Comparison of ENCODE assay signal across 9 cellular contexts in genomic region chr18:5239447-5239846, GRCh38. TPM values are rescaled to one million over a fixed set of nuclear protein-coding genes. Genes with fewer than 3 reads are reported as not detected.
DNase-seq lines count a peak whose midpoint lies in the region; ATAC-seq, FAIRE-seq and TF ChIP-seq lines count a peak whose summit lies in the region.
"Had no signal": no experiment of that assay in that cellular context is flagged by ENCODE, and none has a peak within 500 bp of the region (broad histone marks: within the 10 kb centered on the region; RNA-seq: fewer than 3 reads in every experiment).

No MANE protein-coding gene starts in this region.

- TF ChIP-seq RAD21 in liver (IDR thresholded peaks at IDR 0.05): no peak

- no peaks in the 10 kb centered on the region for H3K27me3 Mint-ChIP-seq in activated naive CD4-positive, alpha-beta T cell treated with anti-CD3 and anti-CD28 coated beads, Interleukin-2, amount 50 U/mL, for 24 hours
- H3K27me3 Mint-ChIP-seq in activated naive CD8-positive, alpha-beta T cell treated with anti-CD3 and anti-CD28 coated beads for 36 hours: no peaks in the 10 kb centered on the region

- 59% methylated on average over 4 of the region's 4 CpGs for WGBS in liver
- WGBS in small intestine, 3 donors: 14 to 48% (median 28%) methylated on average over 4 of the region's 4 CpGs

- peaks cover 46% of the 10 kb centered on the region for H3K4me1 Mint-ChIP-seq in activated naive CD4-positive, alpha-beta T cell treated with anti-CD3 and anti-CD28 coated beads, Interleukin-2, amount 50 U/mL, for 24 hours
- peaks cover 25% of the 10 kb centered on the region for H3K4me1 Mint-ChIP-seq in activated naive CD8-positive, alpha-beta T cell treated with anti-CD3 and anti-CD28 coated beads for 36 hours

- peak overlapping the region; percentile 30 for H3K27ac Mint-ChIP-seq in activated naive CD4-positive, alpha-beta T cell treated with anti-CD3 and anti-CD28 coated beads, Interleukin-2, amount 50 U/mL, for 24 hours
- no peak overlapping the region for H3K27ac Mint-ChIP-seq in activated naive CD8-positive, alpha-beta T cell treated with anti-CD3 and anti-CD28 coated beads for 36 hours

- no peak for ATAC-seq in GM19351 (IDR thresholded peaks at IDR 0.05; ENCODE audit: unreplicated experiment)

- peak overlapping the region; percentile 21 to 81 (median 74) for H3K4me3 ChIP-seq in liver (ENCODE audit: low read depth in 1 of 3, low read length in 3 of 3)
- peak overlapping the region; percentile 86 to 89 for H3K4me3 ChIP-seq in tibial artery
- peak overlapping the region in 1 of 2 donors; percentile 86 for H3K4me3 ChIP-seq in small intestine (ENCODE audit: low read depth in 1 of 2, low read length in 2 of 2)

- peaks cover 0 to 5% (median 0%) of the 10 kb centered on the region in 4 donors for H3K9me3 ChIP-seq in liver (ENCODE audit: control insufficient read depth in 4 of 4, low read length in 3 of 4)
- H3K9me3 ChIP-seq in tibial artery: no peaks in the 10 kb centered on the region
- H3K9me3 ChIP-seq in small intestine (ENCODE audit: control insufficient read depth, low read depth): no peaks in the 10 kb centered on the region

- no peak overlapping the region for H3K27ac ChIP-seq in liver (ENCODE audit: low read depth in 1 of 2, low read length in 2 of 2)
- no peak overlapping the region for H3K27ac ChIP-seq in tibial artery
- H3K27ac ChIP-seq in small intestine (ENCODE audit: low read depth in 1 of 2, low read length in 1 of 2): no peak overlapping the region

- no peak for FAIRE-seq in small intestine (lab: Jason Lieb, UNC)

- intact Hi-C loops in tibial artery (cut with DNase I; ENCODE audit: low total_unique reads): loop anchor here (2.0 kb wide), 1 partner anchor 55 kb away; the partner anchor contains the start of gene ZBTB14

- H3K4me3 Mint-ChIP-seq in activated naive CD4-positive, alpha-beta T cell treated with anti-CD3 and anti-CD28 coated beads, Interleukin-2, amount 50 U/mL, for 24 hours: peak overlapping the region; percentile 95
- peak overlapping the region; percentile 73 for H3K4me3 Mint-ChIP-seq in activated naive CD8-positive, alpha-beta T cell treated with anti-CD3 and anti-CD28 coated beads for 36 hours

- peaks cover 30% of the 10 kb centered on the region for H3K36me3 Mint-ChIP-seq in activated naive CD4-positive, alpha-beta T cell treated with anti-CD3 and anti-CD28 coated beads, Interleukin-2, amount 50 U/mL, for 24 hours
- H3K36me3 Mint-ChIP-seq in activated naive CD8-positive, alpha-beta T cell treated with anti-CD3 and anti-CD28 coated beads for 36 hours: peaks cover 51% of the 10 kb centered on the region

- H3K27me3 ChIP-seq in liver (ENCODE audit: control insufficient read depth in 4 of 4, insufficient read depth in 4 of 4, low read length in 3 of 4) (no peaks in the 10 kb centered on the region), tibial artery (no peaks in the 10 kb centered on the region), small intestine (ENCODE audit: control insufficient read depth in 2 of 2, insufficient read depth in 2 of 2, low read length in 2 of 2) (no peaks in the 10 kb centered on the region)

- no peak for DNase-seq in activated naive CD4-positive, alpha-beta T cell treated with Interleukin-2 at 50 U/mL for 16 hours
- DNase-seq in activated naive CD8-positive, alpha-beta T cell treated with anti-CD3 and anti-CD28 coated beads for 36 hours: no peak
- DNase-seq in tibial artery: no peak
- no peak for DNase-seq in iPS-NIHi7 (ENCODE audit: extremely low spot score)
- no peak for DNase-seq in small intestine
- DNase-seq: NCI-H526 treated with DMSO at 0.1 percent for 48 hours had no signal

- H3K36me3 ChIP-seq in liver (ENCODE audit: control insufficient read depth in 4 of 4, insufficient read depth in 3 of 4, low read depth in 1 of 4, low read length in 3 of 4): peaks cover 3 to 15% (median 9%) of the 10 kb centered on the region in 4 donors
- peaks cover 20 to 39% (median 23%) of the 10 kb centered on the region in 3 donors for H3K36me3 ChIP-seq in tibial artery
- H3K36me3 ChIP-seq in small intestine (ENCODE audit: control insufficient read depth in 2 of 2, insufficient read depth in 2 of 2, low read length in 2 of 2): peaks cover 0 to 6% of the 10 kb centered on the region in 2 donors

- peaks cover 8% of the 10 kb centered on the region for H3K9me3 Mint-ChIP-seq in activated naive CD4-positive, alpha-beta T cell treated with anti-CD3 and anti-CD28 coated beads, Interleukin-2, amount 50 U/mL, for 24 hours
- peaks cover 19% of the 10 kb centered on the region for H3K9me3 Mint-ChIP-seq in activated naive CD8-positive, alpha-beta T cell treated with anti-CD3 and anti-CD28 coated beads for 36 hours

- peak overlapping the region in 1 of 2 donors; percentile 32 for H3K9ac ChIP-seq in liver (ENCODE audit: low read depth in 1 of 2, low read length in 2 of 2)

- H3K4me1 ChIP-seq in liver (ENCODE audit: control insufficient read depth in 4 of 4, insufficient read depth in 4 of 4, low read length in 3 of 4) (peaks cover 2 to 36% (median 12%) of the 10 kb centered on the region in 4 donors), tibial artery (peaks cover 0 to 33% (median 16%) of the 10 kb centered on the region in 4 donors), small intestine (ENCODE audit: control insufficient read depth in 2 of 2, insufficient read depth in 1 of 2, low read depth in 1 of 2, low read length in 1 of 2) (peaks cover 3 to 8% of the 10 kb centered on the region in 2 donors)

- TF ChIP-seq CTCF in liver (IDR thresholded peaks at IDR 0.05; ENCODE audit: low read depth, low read length, missing input control): no peak
- no peak for TF ChIP-seq CTCF in tibial artery (IDR thresholded peaks at IDR 0.05)

TF ChIP-seq in liver, 16 proteins besides CTCF, POLR2A, EP300 and RAD21 (continues in another document):
- TF ChIP-seq RXRA (IDR thresholded peaks at IDR 0.05): no peak
- TF ChIP-seq YY1 (IDR thresholded peaks at IDR 0.05): no peak
- no peak for TF ChIP-seq MAX (IDR thresholded peaks at IDR 0.05)
- no peak for TF ChIP-seq GABPA (IDR thresholded peaks at IDR 0.05 in 1 of 2, conservative IDR thresholded peaks at IDR 0.05 in 1 of 2)
- TF ChIP-seq SP1 (IDR thresholded peaks at IDR 0.05): no peak
- no peak for TF ChIP-seq NR2F2 (IDR thresholded peaks at IDR 0.05)
- no peak for TF ChIP-seq REST (IDR thresholded peaks at IDR 0.05)
- TF ChIP-seq TAF1 (conservative IDR thresholded peaks at IDR 0.05): no peak
- TF ChIP-seq FOXA2 (IDR thresholded peaks at IDR 0.05): no peak
- no peak for TF ChIP-seq HNF4G (IDR thresholded peaks at IDR 0.05)
- TF ChIP-seq ZBTB33 (IDR thresholded peaks at IDR 0.05): no peak
- no peak for TF ChIP-seq FOXA1 (IDR thresholded peaks at IDR 0.05)
- no peak for TF ChIP-seq HNF4A (conservative IDR thresholded peaks at IDR 0.05)
- no peak for TF ChIP-seq EGR1 (IDR thresholded peaks at IDR 0.05; ENCODE audit: low read depth in 2 of 2)
- no peak for TF ChIP-seq JUND (IDR thresholded peaks at IDR 0.05)

RNA-seq across cellular contexts. Expression of gene AKAIN1, which starts 42.4 kb away (rescaled TPM):
- not detected for total RNA-seq in activated naive CD8-positive, alpha-beta T cell treated with anti-CD3 and anti-CD28 coated beads for 36 hours
- under 1 TPM in 1 of 2 donors, not detected in 1; 0.75 TPM for total RNA-seq in liver
- polyA plus RNA-seq in liver: under 1 TPM in 1 of 2 donors, not detected in 1; 0.31 TPM
- polyA plus RNA-seq in small intestine: under 1 TPM in 1 of 3 donors, not detected in 2; 0.22 TPM

RNA-seq across cellular contexts. Expression of gene ZBTB14, which starts 56.1 kb away (rescaled TPM):
- 10 to 100 TPM; 22.6 to 23.8 TPM for total RNA-seq in activated naive CD8-positive, alpha-beta T cell treated with anti-CD3 and anti-CD28 coated beads for 36 hours
- 1 to 10 TPM; 5.6 to 6.9 TPM for total RNA-seq in liver
- polyA plus RNA-seq in liver (1 to 10 TPM; 2.2 to 3.3 TPM), small intestine (1 to 10 TPM; 5.4 to 7.0 (median 6.9) TPM)
